Comparison of ENCODE assay signal across 16 cellular contexts in the genomic region with DNA sequence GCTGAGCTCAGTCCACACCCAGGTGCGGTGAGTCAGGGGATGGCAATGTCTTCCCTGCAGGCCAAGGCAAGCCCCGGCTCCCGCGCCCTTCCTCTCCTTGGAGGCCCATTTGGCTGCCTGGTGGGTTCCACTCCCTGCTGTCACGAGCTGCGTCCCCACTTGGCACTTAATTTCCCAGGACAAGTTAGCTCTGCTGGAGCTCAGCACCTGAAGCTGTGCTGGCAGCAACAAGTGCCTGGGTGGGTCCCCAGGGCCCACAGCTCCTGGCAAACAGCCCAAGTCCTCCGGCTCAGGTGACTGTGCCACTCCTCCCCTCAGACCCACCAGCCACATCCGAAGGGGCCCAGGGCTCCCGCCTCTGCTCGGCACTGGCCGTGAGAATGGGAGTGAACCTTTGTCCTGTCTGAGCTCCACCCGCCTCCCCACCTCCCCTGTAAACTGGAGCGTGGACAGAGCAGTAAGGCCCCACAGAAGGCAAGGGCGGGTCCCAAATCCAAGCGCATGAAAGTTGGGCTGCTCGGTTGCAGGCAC. TPM values are rescaled to one million over a fixed set of nuclear protein-coding genes. Genes with fewer than 3 reads are reported as not detected.
DNase-seq lines count a peak whose midpoint lies in the region; ATAC-seq and TF ChIP-seq lines count a peak whose summit lies in the region.
"Had no signal": no experiment of that assay in that cellular context is flagged by ENCODE, and none has a peak within 500 bp of the region (broad histone marks: within the 10 kb centered on the region; RNA-seq: fewer than 3 reads in every experiment).

No MANE protein-coding gene starts in this region.

- H3K27me3 ChIP-seq in Caco-2 (replicated peaks; ENCODE audit: control insufficient read depth, insufficient read depth, low read length) (no peaks in the 10 kb centered on the region), mucosa of stomach (ENCODE audit: control insufficient read depth, insufficient read depth, low read length) (no peaks in the 10 kb centered on the region)
- H3K27me3 ChIP-seq: spleen had no signal

- H3K9me3 ChIP-seq in Caco-2 (no peaks in the 10 kb centered on the region), mucosa of stomach (ENCODE audit: control insufficient read depth, low read length) (no peaks in the 10 kb centered on the region)

- peaks cover 18% of the 10 kb centered on the region for H3K9me3 Mint-ChIP-seq in Caco-2 (ENCODE audit: unreplicated experiment)

- CTCF ChIA-PET in Caco-2 (lab: Charles Lee): interaction anchor here (0.6 to 1.8 kb wide), 9 partner anchors 11 to 189 kb away, joined by 3 to 14 read pairs (median 5); no protein-coding TSS in a partner anchor

- ATAC-seq in HG03175 (IDR thresholded peaks at IDR 0.05; ENCODE audit: unreplicated experiment): no peak
- ATAC-seq: effector memory CD8-positive, alpha-beta T cell; left lobe of liver had no signal

- no TSS peak for BruUV-seq in Caco-2 (replicated peaks; lab: Mats Ljungman, UMichigan)

- H3K27ac Mint-ChIP-seq in Caco-2 (ENCODE audit: unreplicated experiment): peak overlapping the region; percentile 92
- H3K27ac Mint-ChIP-seq: activated B cell treated with CpG ODN at 0.5 μM for 24 hours; activated naive CD4-positive, alpha-beta T cell treated with anti-CD3 and anti-CD28 coated beads for 36 hours; CD14-positive monocyte; effector memory CD8-positive, alpha-beta T cell had no signal

- POLR2A ChIA-PET in Caco-2 (lab: Charles Lee): interaction anchor here (0.5 to 1.4 kb wide), 6 partner anchors 12 to 444 kb away, joined by 3 to 13 read pairs (median 6); partner anchors contain the start of genes LAMA5 and RPS21

- H3K4me1 Mint-ChIP-seq in Caco-2 (ENCODE audit: low read depth, unreplicated experiment): peaks cover 7% of the 10 kb centered on the region
- H3K4me1 Mint-ChIP-seq: activated B cell treated with CpG ODN at 0.5 μM for 24 hours, CD14-positive monocyte had no signal

- H3K27ac ChIP-seq in coronary artery: peak overlapping the region; percentile 19 to 95
- H3K27ac ChIP-seq: spleen had no signal

- DNase-seq in Caco-2 (peak; percentile 87 to 94), NCI-H1105 (lab: John Stamatoyannopoulos, UW) (peak; percentile 65), coronary artery (ENCODE audit: low spot score) (no peak), SHP77 treated with DMSO at 0.1 percent for 48 hours (lab: John Stamatoyannopoulos, UW) (no peak), middle frontal gyrus (ENCODE audit: extremely low spot score, low spot score) (no peak), NCI-H2227 (lab: John Stamatoyannopoulos, UW; ENCODE audit: unreplicated experiment) (no peak)
- DNase-seq: activated B cell treated with CpG ODN at 0.5 μM for 24 hours; activated naive CD4-positive, alpha-beta T cell treated with anti-CD3 and anti-CD28 coated beads for 36 hours; effector memory CD8-positive, alpha-beta T cell; NCI-H774; spleen; stimulated activated naive CD4-positive, alpha-beta T cell had no signal

- peaks cover 100% of the 10 kb centered on the region for H3K36me3 Mint-ChIP-seq in Caco-2 (ENCODE audit: insufficient read depth, unreplicated experiment)
- H3K36me3 Mint-ChIP-seq: CD14-positive monocyte had no signal

- peak overlapping the region; percentile 23 for H3K4me3 Mint-ChIP-seq in Caco-2 (ENCODE audit: unreplicated experiment)
- H3K4me3 Mint-ChIP-seq: activated B cell treated with CpG ODN at 0.5 μM for 24 hours; activated naive CD4-positive, alpha-beta T cell treated with anti-CD3 and anti-CD28 coated beads for 36 hours; CD14-positive monocyte; effector memory CD8-positive, alpha-beta T cell had no signal

- H3K4me1 ChIP-seq in Caco-2 (peaks cover 35% of the 10 kb centered on the region), mucosa of stomach (ENCODE audit: control insufficient read depth, insufficient read depth, low read length) (peaks cover 20% of the 10 kb centered on the region)

- no peaks in the 10 kb centered on the region for H3K27me3 Mint-ChIP-seq in Caco-2 (ENCODE audit: insufficient read depth, unreplicated experiment)
- H3K27me3 Mint-ChIP-seq: activated B cell treated with CpG ODN at 0.5 μM for 24 hours; effector memory CD8-positive, alpha-beta T cell had no signal

- intact Hi-C loops in Caco-2 (cut with micrococcal nuclease; ENCODE audit: unreplicated experiment): loop anchor here (1.0 kb wide), 1 partner anchor 12 kb away; no protein-coding TSS in a partner anchor

- H3K36me3 ChIP-seq in Caco-2 (ENCODE audit: control insufficient read depth, insufficient read depth, low read length) (peaks cover 41% of the 10 kb centered on the region), mucosa of stomach (ENCODE audit: control insufficient read depth, insufficient read depth, low read length) (no peaks in the 10 kb centered on the region)

- H3K4me3 ChIP-seq in Caco-2 (ENCODE audit: low read depth, low read length) (no peak overlapping the region), coronary artery (no peak overlapping the region), mucosa of stomach (ENCODE audit: low read length) (no peak overlapping the region)
- H3K4me3 ChIP-seq: spleen had no signal

- no peak for TF ChIP-seq CTCF in Caco-2 (IDR thresholded peaks at IDR 0.05; ENCODE audit: insufficient read depth in 1 of 2, low read depth in 1 of 2, low read length in 1 of 2, severe bottlenecking in 1 of 2, unreplicated experiment in 1 of 2)
- TF ChIP-seq CTCF in coronary artery (IDR thresholded peaks at IDR 0.05): no peak

- peak overlapping the region; percentile 3 for H3K9ac ChIP-seq in mucosa of stomach (ENCODE audit: low read length)

RNA-seq across cellular contexts. Expression of gene LAMA5, which starts 16.9 kb away (rescaled TPM):
- total RNA-seq in Caco-2 (2022): 1,050 and 1,125 TPM in 2 replicates

RNA-seq across cellular contexts. Expression of gene RPS21, which starts 36.7 kb away (rescaled TPM):
- 4,496 and 4,723 TPM in 2 replicates for total RNA-seq in Caco-2 (2022)

RNA-seq across cellular contexts. Expression of gene ADRM1, which starts 47.4 kb away (rescaled TPM):
- 261 and 263 TPM in 2 replicates for total RNA-seq in Caco-2 (2022)

RNA-seq across cellular contexts. Expression of gene CABLES2, which starts 56.9 kb away (rescaled TPM):
- total RNA-seq in Caco-2 (2022): 30.7 and 36.4 TPM in 2 replicates

Comparison
In these comparisons a context has a peak if more than half of its experiments do, and no peak if none do; other contexts are left out.
1. DNase-seq: peak in Caco-2 (2 of 2) and NCI-H1105 (single experiment); none in coronary artery (single experiment), SHP77 treated with DMSO at 0.1 percent for 48 hours (single experiment), middle frontal gyrus (single experiment) and NCI-H2227 (single experiment).